Comparison of ENCODE assay signal across 19 cellular contexts in genomic region chr13:99301913-99302636, GRCh38. TPM values are rescaled to one million over a fixed set of nuclear protein-coding genes. Genes with fewer than 3 reads are reported as not detected.
DNase-seq lines count a peak whose midpoint lies in the region; ATAC-seq and TF ChIP-seq lines count a peak whose summit lies in the region.
"Had no signal": no experiment of that assay in that cellular context is flagged by ENCODE, and none has a peak within 500 bp of the region (broad histone marks: within the 10 kb centered on the region; RNA-seq: fewer than 3 reads in every experiment).

No MANE protein-coding gene starts in this region.

- peaks cover 87% of the 10 kb centered on the region for H3K36me3 Mint-ChIP-seq in activated T-cell treated with anti-CD3 and anti-CD28 coated beads, Interleukin-2, amount 50 U/mL, for 24 hours (ENCODE audit: low read depth)
- H3K36me3 Mint-ChIP-seq in activated naive CD8-positive, alpha-beta T cell treated with anti-CD3 and anti-CD28 coated beads, Interleukin-2, amount 50 U/mL, for 24 hours (ENCODE audit: low read depth) = peaks cover 60% of the 10 kb centered on the region

- no peak for TF ChIP-seq POLR2A in sigmoid colon (IDR thresholded peaks at IDR 0.05)

- no peak for DNase-seq in activated T-cell treated with anti-CD3 and anti-CD28 coated beads, Interleukin-2, amount 50 U/mL, for 24 hours
- no peak for DNase-seq in activated T-cell treated with anti-CD3 and anti-CD28 coated beads for 4 hours
- peak; percentile 13 for DNase-seq in MV-4-11 (lab: John Stamatoyannopoulos, UW)
- no peak for DNase-seq in activated naive CD8-positive, alpha-beta T cell treated with anti-CD3 and anti-CD28 coated beads, Interleukin-2, amount 50 U/mL, for 24 hours
- no peak for DNase-seq in sigmoid colon
- DNase-seq in inferior parietal cortex (ENCODE audit: extremely low spot score) = no peak
- DNase-seq in COLO829 (ENCODE audit: low spot score) = no peak
- DNase-seq: activated CD8-positive, alpha-beta memory T cell treated with anti-CD3 and anti-CD28 coated beads, Interleukin-2, amount 50 U/mL, for 4 hours; DND-41; islet precursor cell; NCI-H1105 treated with DMSO at 0.1 percent for 48 hours; NCI-H345; stimulated activated CD4-positive, alpha-beta T cell treated with anti-CD3 and anti-CD28 coated beads, Interleukin-4, amount 100 ng/mL, for 1 hour; stimulated activated naive CD4-positive, alpha-beta T cell had no signal

- peaks cover 0 to 43% (median 18%) of the 10 kb centered on the region in 4 donors for H3K4me1 ChIP-seq in sigmoid colon
- H3K4me1 ChIP-seq: right atrium auricular region had no signal

- no peak for TF ChIP-seq EP300 in sigmoid colon (IDR thresholded peaks at IDR 0.05)

- intact Hi-C loops in sigmoid colon (cut with DNase I) = no loop called here

- ATAC-seq in activated naive CD8-positive, alpha-beta T cell treated with anti-CD3 and anti-CD28 coated beads, Interleukin-2, amount 50 U/mL, for 24 hours = no peak
- no peak for ATAC-seq in HG03571 (IDR thresholded peaks at IDR 0.05; ENCODE audit: unreplicated experiment)
- ATAC-seq: gastroesophageal sphincter, Panc1 had no signal

- no peaks in the 10 kb centered on the region for H3K9me3 ChIP-seq in sigmoid colon
- H3K9me3 ChIP-seq: gastroesophageal sphincter, right atrium auricular region had no signal

- H3K9me3 Mint-ChIP-seq in activated T-cell treated with anti-CD3 and anti-CD28 coated beads, Interleukin-2, amount 50 U/mL, for 24 hours = no peaks in the 10 kb centered on the region
- no peaks in the 10 kb centered on the region for H3K9me3 Mint-ChIP-seq in activated naive CD8-positive, alpha-beta T cell treated with anti-CD3 and anti-CD28 coated beads, Interleukin-2, amount 50 U/mL, for 24 hours
- H3K9me3 Mint-ChIP-seq: brain had no signal

- peaks cover 82% of the 10 kb centered on the region for H3K4me1 Mint-ChIP-seq in activated T-cell treated with anti-CD3 and anti-CD28 coated beads, Interleukin-2, amount 50 U/mL, for 24 hours (ENCODE audit: low read depth)
- H3K4me1 Mint-ChIP-seq in activated naive CD8-positive, alpha-beta T cell treated with anti-CD3 and anti-CD28 coated beads, Interleukin-2, amount 50 U/mL, for 24 hours = peaks cover 82% of the 10 kb centered on the region

- H3K4me3 ChIP-seq in sigmoid colon = no peak overlapping the region
- H3K4me3 ChIP-seq: gastroesophageal sphincter, right atrium auricular region had no signal

- H3K27me3 ChIP-seq in sigmoid colon = no peaks in the 10 kb centered on the region
- H3K27me3 ChIP-seq: gastroesophageal sphincter, right atrium auricular region had no signal

- no peaks in the 10 kb centered on the region for H3K27me3 Mint-ChIP-seq in activated T-cell treated with anti-CD3 and anti-CD28 coated beads, Interleukin-2, amount 50 U/mL, for 24 hours
- H3K27me3 Mint-ChIP-seq in activated naive CD8-positive, alpha-beta T cell treated with anti-CD3 and anti-CD28 coated beads, Interleukin-2, amount 50 U/mL, for 24 hours = no peaks in the 10 kb centered on the region
- H3K27me3 Mint-ChIP-seq: brain had no signal

- peak overlapping the region; percentile 97 for H3K27ac Mint-ChIP-seq in activated T-cell treated with anti-CD3 and anti-CD28 coated beads, Interleukin-2, amount 50 U/mL, for 24 hours
- H3K27ac Mint-ChIP-seq in activated naive CD8-positive, alpha-beta T cell treated with anti-CD3 and anti-CD28 coated beads, Interleukin-2, amount 50 U/mL, for 24 hours = peak overlapping the region; percentile 90
- H3K27ac Mint-ChIP-seq: brain had no signal

- 77 to 92% methylated on average over 1 of the region's 1 CpG for WGBS in sigmoid colon, 2 donors

- TF ChIP-seq CTCF in sigmoid colon (IDR thresholded peaks at IDR 0.05) = no peak

- no peaks in the 10 kb centered on the region for H3K36me3 ChIP-seq in sigmoid colon
- H3K36me3 ChIP-seq: gastroesophageal sphincter, right atrium auricular region had no signal

- peak overlapping the region; percentile 96 for H3K4me3 Mint-ChIP-seq in activated T-cell treated with anti-CD3 and anti-CD28 coated beads, Interleukin-2, amount 50 U/mL, for 24 hours
- peak overlapping the region; percentile 57 for H3K4me3 Mint-ChIP-seq in activated naive CD8-positive, alpha-beta T cell treated with anti-CD3 and anti-CD28 coated beads, Interleukin-2, amount 50 U/mL, for 24 hours
- H3K4me3 Mint-ChIP-seq: brain had no signal

- peak overlapping the region in 3 of 4 donors; percentile 14 to 83 (median 18) for H3K27ac ChIP-seq in sigmoid colon

RNA-seq across cellular contexts. Expression of gene GPR183, which starts 5.1 kb away (rescaled TPM):
- 10 to 100 TPM; 30.9 to 36.4 (median 33.2) TPM for total RNA-seq in sigmoid colon
- 10 to 100 TPM in 2 of 3 donors, 1 to 10 TPM in 1; 4.8 to 20.2 (median 10.4) TPM for polyA plus RNA-seq in sigmoid colon

RNA-seq across cellular contexts. Expression of gene GPR18, which starts 43.9 kb away (rescaled TPM):
- total RNA-seq in sigmoid colon = under 1 TPM in 1 of 4 donors, not detected in 3; 0.83 TPM
- 1 to 10 TPM in 1 of 3 donors, not detected in 2; 7.5 TPM for polyA plus RNA-seq in sigmoid colon
- total RNA-seq: gastroesophageal sphincter had no signal
